In genomic region chr10:73876157-73876556, GRCh38 we compare ENCODE assay signal across 10 cellular contexts. TPM values are rescaled to one million over a fixed set of nuclear protein-coding genes. Genes with fewer than 3 reads are reported as not detected.
DNase-seq lines count a peak whose midpoint lies in the region; ATAC-seq and TF ChIP-seq lines count a peak whose summit lies in the region.
"Had no signal": no experiment of that assay in that cellular context is flagged by ENCODE, and none has a peak within 500 bp of the region (broad histone marks: within the 10 kb centered on the region; RNA-seq: fewer than 3 reads in every experiment).

No MANE protein-coding gene starts in this region.

- no peak overlapping the region for H3K4ac ChIP-seq in trophoblast cell (ENCODE audit: low read depth, low read length)

- H3K4me1 ChIP-seq in CD8-positive, alpha-beta memory T cell (ENCODE audit: insufficient read depth, low read length): peaks cover 51% of the 10 kb centered on the region
- H3K4me1 ChIP-seq in trophoblast cell (ENCODE audit: control insufficient read depth in 1 of 2, insufficient read depth in 2 of 2, low read length in 2 of 2): peaks cover 27 to 31% of the 10 kb centered on the region in 2 experiments

- no peaks in the 10 kb centered on the region for H3K27me3 Mint-ChIP-seq in CD8-positive, alpha-beta memory T cell

- no peaks in the 10 kb centered on the region for H3K9me3 Mint-ChIP-seq in CD8-positive, alpha-beta memory T cell

- peak overlapping the region; percentile 25 for H2BK12ac ChIP-seq in trophoblast cell (ENCODE audit: low read length)

- no peak overlapping the region for H2AK5ac ChIP-seq in trophoblast cell (ENCODE audit: low read length)

- peak overlapping the region; percentile 45 for H3K18ac ChIP-seq in trophoblast cell (ENCODE audit: low read length)

- H3K4me1 Mint-ChIP-seq in CD8-positive, alpha-beta memory T cell: peaks cover 42 to 67% (median 44%) of the 10 kb centered on the region in 3 donors

- no peak overlapping the region for H4K12ac ChIP-seq in trophoblast cell (ENCODE audit: low read depth, low read length)

- POLR2A ChIA-PET in CD8-positive, alpha-beta memory T cell (lab: Charles Lee): no interaction called here

- no peak for TF ChIP-seq CTCF in epithelial cell of esophagus (IDR thresholded peaks at IDR 0.05; ENCODE audit: insufficient read depth, low read depth, low read length, missing control alignments)

- ATAC-seq in HG03039 (IDR thresholded peaks at IDR 0.05; ENCODE audit: unreplicated experiment): no peak
- ATAC-seq in HG03108 (IDR thresholded peaks at IDR 0.05; ENCODE audit: unreplicated experiment): no peak
- ATAC-seq: stimulated activated naive CD8-positive, alpha-beta T cell treated with anti-CD3 and anti-CD28 coated beads, Interleukin-15, Interleukin-2, amounts not matched to agents 100 U/mL and 50 U/mL, for 24 hours had no signal

- peak overlapping the region in 7 of 8 donors; percentile 34 to 93 (median 82) for H3K27ac Mint-ChIP-seq in CD8-positive, alpha-beta memory T cell

- peaks cover 0 to 22% (median 1%) of the 10 kb centered on the region in 3 donors for H3K36me3 Mint-ChIP-seq in CD8-positive, alpha-beta memory T cell

- DNase-seq in CD8-positive, alpha-beta memory T cell: no peak
- DNase-seq in NCI-H69 (lab: John Stamatoyannopoulos, UW) (peak; percentile 26), epithelial cell of esophagus (ENCODE audit: low read depth) (peak; percentile 49), trophoblast cell (peak; percentile 82 to 85), NCI-H2171 (lab: John Stamatoyannopoulos, UW) (no peak)
- DNase-seq: activated CD4-positive, CD25-positive, alpha-beta regulatory T cell; glutamatergic neuron; stimulated activated naive CD8-positive, alpha-beta T cell treated with anti-CD3 and anti-CD28 coated beads, Interleukin-15, Interleukin-2, amounts not matched to agents 100 U/mL and 50 U/mL, for 24 hours had no signal

- H4K91ac ChIP-seq in trophoblast cell (ENCODE audit: low read depth, low read length): peak overlapping the region; percentile 37

- peak overlapping the region; percentile 14 for H3K14ac ChIP-seq in trophoblast cell (ENCODE audit: low read length)

- CTCF ChIA-PET in CD8-positive, alpha-beta memory T cell (lab: Charles Lee): interaction anchor here (1.7 to 8.3 kb wide), 4 partner anchors 13 to 104 kb away, joined by 4 to 201 read pairs (median 24); a partner anchor contains a TSS

- peaks cover 4% of the 10 kb centered on the region for H3K79me2 ChIP-seq in trophoblast cell (ENCODE audit: control insufficient read depth, insufficient read depth, low read length, poor library complexity)

- no peaks in the 10 kb centered on the region for H3K27me3 ChIP-seq in CD8-positive, alpha-beta memory T cell (ENCODE audit: insufficient read depth, low read length, poor library complexity, severe bottlenecking)
- H3K27me3 ChIP-seq in trophoblast cell (ENCODE audit: insufficient read depth, low read length): no peaks in the 10 kb centered on the region

- no peak overlapping the region for H3K4me3 ChIP-seq in CD8-positive, alpha-beta memory T cell (ENCODE audit: low read length)
- no peak overlapping the region for H3K4me3 ChIP-seq in epithelial cell of esophagus (ENCODE audit: low read length)
- no peak overlapping the region for H3K4me3 ChIP-seq in trophoblast cell (ENCODE audit: low read depth, low read length)

- H2BK120ac ChIP-seq in trophoblast cell (ENCODE audit: insufficient read depth, low read length, poor library complexity): no peak overlapping the region

- WGBS in trophoblast cell (ENCODE audit: extremely low coverage, insufficient coverage, insufficient read length): no CpG with 5 or more reads among the region's 4 CpGs

- H3K9me3 ChIP-seq in CD8-positive, alpha-beta memory T cell (ENCODE audit: low read length): no peaks in the 10 kb centered on the region
- no peaks in the 10 kb centered on the region for H3K9me3 ChIP-seq in trophoblast cell (ENCODE audit: insufficient read depth, low read depth, low read length)

- peaks cover under 1% of the 10 kb centered on the region for H3K36me3 ChIP-seq in CD8-positive, alpha-beta memory T cell (ENCODE audit: insufficient read depth, low read length)
- H3K36me3 ChIP-seq in trophoblast cell (ENCODE audit: control insufficient read depth in 1 of 2, insufficient read depth in 2 of 2, low read length in 2 of 2): no peaks in the 10 kb centered on the region

- H4K8ac ChIP-seq in trophoblast cell (ENCODE audit: low read depth, low read length): no peak overlapping the region

- peaks cover 13% of the 10 kb centered on the region for H3K79me1 ChIP-seq in trophoblast cell (ENCODE audit: low read length)

- peak overlapping the region; percentile 33 for H3K4me2 ChIP-seq in trophoblast cell (ENCODE audit: low read length)

- H3K23ac ChIP-seq in trophoblast cell (ENCODE audit: low read length): no peak overlapping the region

- no peak overlapping the region for H3K27ac ChIP-seq in CD8-positive, alpha-beta memory T cell (ENCODE audit: low read depth, low read length)
- no peak overlapping the region for H3K27ac ChIP-seq in trophoblast cell (ENCODE audit: low read depth, low read length)

- no peak overlapping the region for H3K9ac ChIP-seq in trophoblast cell (ENCODE audit: low read length)

- H3K4me3 Mint-ChIP-seq in CD8-positive, alpha-beta memory T cell: peak overlapping the region in 3 of 7 donors; percentile 14 to 84 (median 57)

- no peak overlapping the region for H2AFZ ChIP-seq in trophoblast cell (ENCODE audit: insufficient read depth, low read length, poor library complexity)

- no peak overlapping the region for H2BK5ac ChIP-seq in trophoblast cell (ENCODE audit: low read depth, low read length, poor library complexity)

RNA-seq across cellular contexts. Expression of gene CAMK2G, which starts 1.8 kb away (rescaled TPM):
- total RNA-seq in CD8-positive, alpha-beta memory T cell: 10 to 100 TPM; 17.3 to 17.5 TPM
- 8.1 TPM for polyA plus RNA-seq in CD8-positive, alpha-beta memory T cell
- polyA plus RNA-seq in trophoblast cell (2013): 21.4 and 23.0 TPM in 2 replicates

RNA-seq across cellular contexts. Expression of gene PLAU, which starts 34.8 kb away (rescaled TPM):
- 1 to 10 TPM; 1.2 to 1.6 TPM for total RNA-seq in CD8-positive, alpha-beta memory T cell
- not detected for polyA plus RNA-seq in CD8-positive, alpha-beta memory T cell
- 5.6 and 6.2 TPM in 2 replicates for polyA plus RNA-seq in trophoblast cell (2013)

Comparison
In these comparisons a context has a peak if more than half of its experiments do, and no peak if none do; other contexts are left out.
1. DNase-seq: peak in NCI-H69 (single experiment), epithelial cell of esophagus (single experiment) and trophoblast cell (2 of 2); none in CD8-positive, alpha-beta memory T cell (0 of 5) and NCI-H2171 (single experiment).